ENCODE assay signal across 17 cellular contexts in the genomic region with DNA sequence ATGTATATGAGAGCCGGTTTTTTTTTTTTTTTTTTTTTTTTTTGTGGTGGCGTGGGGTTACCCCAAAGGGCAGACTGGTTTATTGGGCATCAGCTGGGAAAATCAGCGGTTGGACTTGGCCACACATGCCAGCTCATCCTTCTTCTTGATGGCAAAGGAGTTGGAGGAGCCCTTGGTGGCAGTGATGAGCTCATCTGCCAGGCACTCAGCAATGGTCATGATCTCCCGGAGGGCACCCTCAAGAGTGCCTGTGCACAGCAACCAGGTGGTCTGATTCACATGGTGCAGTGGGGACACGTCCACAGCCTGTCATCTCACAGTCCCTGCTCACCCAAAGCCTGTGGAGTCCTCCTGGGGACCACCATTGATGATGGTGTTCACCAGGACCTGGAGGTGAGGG.
"Had no signal": no experiment of that assay in that cellular context is flagged by ENCODE, and none has a peak within 500 bp of the region (broad histone marks: within the 10 kb centered on the region; RNA-seq: fewer than 3 reads in every experiment).

No MANE protein-coding gene starts in this region.

- H3K27me3 ChIP-seq: breast epithelium had no signal

- H3K36me3 ChIP-seq: breast epithelium had no signal

- FAIRE-seq: colon had no signal

- DNase-seq: activated CD4-positive, alpha-beta T cell treated with anti-CD3 and anti-CD28 coated beads for 4 hours; activated CD4-positive, alpha-beta T cell treated with anti-CD3 and anti-CD28 coated beads, Interleukin-2, amount 50 U/mL, for 48 hours; activated CD4-positive, CD25-positive, alpha-beta regulatory T cell; activated effector memory CD4-positive, alpha-beta T cell treated with anti-CD3 and anti-CD28 coated beads, Interleukin-2, amount 50 U/mL, for 16 hours; activated naive CD4-positive, alpha-beta T cell treated with anti-CD3 and anti-CD28 coated beads, Interleukin-2, amount 10 ng/mL, durations not matched to agents 7 days and 5 days; activated T-cell treated with anti-CD3 and anti-CD28 coated beads, Interleukin-2, amount 50 U/mL, for 72 hours; effector memory CD4-positive, alpha-beta T cell; foreskin melanocyte; glutamatergic neuron; hippocampal formation; kidney glomerular epithelial cell; left ventricle myocardium inferior; natural killer cell; stimulated activated CD4-positive, alpha-beta T cell treated with anti-CD3 and anti-CD28 coated beads, Interleukin-12 subunit alpha, Interleukin-12 subunit beta, amount 100 ng/mL, for 4 hours; trophoblast cell had no signal

- H3K27ac ChIP-seq: breast epithelium, left ventricle myocardium inferior had no signal

- ATAC-seq: activated T-cell treated with anti-CD3 and anti-CD28 coated beads, Interleukin-2, amount 50 U/mL, for 72 hours; natural killer cell had no signal

- H3K4me3 ChIP-seq: breast epithelium, left ventricle myocardium inferior had no signal

- H3K9me3 ChIP-seq: breast epithelium had no signal
